Comparison of ENCODE assay signal across 17 cellular contexts in genomic region chr3:174322789-174323188, GRCh38.
DNase-seq lines count a peak whose midpoint lies in the region; ATAC-seq and TF ChIP-seq lines count a peak whose summit lies in the region.
"Had no signal": no experiment of that assay in that cellular context is flagged by ENCODE, and none has a peak within 500 bp of the region (broad histone marks: within the 10 kb centered on the region; RNA-seq: fewer than 3 reads in every experiment).

No MANE protein-coding gene starts in this region.

- H3K9me3 ChIP-seq in A673 (ENCODE audit: low read depth, low read length, poor library complexity, severe bottlenecking) (no peaks in the 10 kb centered on the region), GM23248 (ENCODE audit: low read depth) (peaks cover 2% of the 10 kb centered on the region), neural cell (ENCODE audit: low read length) (no peaks in the 10 kb centered on the region)
- H3K9me3 ChIP-seq: BE2C had no signal

- H4K20me1 ChIP-seq in GM23248 (ENCODE audit: insufficient read depth) (no peaks in the 10 kb centered on the region), neural cell (ENCODE audit: insufficient read depth) (no peaks in the 10 kb centered on the region)

- ATAC-seq in HG03442 (IDR thresholded peaks at IDR 0.05; ENCODE audit: unreplicated experiment), result no peak
- ATAC-seq: HepG2 had no signal

- no peak overlapping the region for H3K9ac ChIP-seq in GM23248
- no peak overlapping the region for H3K9ac ChIP-seq in neural cell (ENCODE audit: low read length)

- H3K4me1 ChIP-seq in A673 (ENCODE audit: insufficient read depth, low read length, poor library complexity, severe bottlenecking), result peaks cover 16% of the 10 kb centered on the region
- H3K4me1 ChIP-seq in GM23248 (ENCODE audit: insufficient read depth), result peaks cover 26% of the 10 kb centered on the region
- H3K4me1 ChIP-seq: BE2C had no signal

- H3K27me3 ChIP-seq in A673 (replicated peaks; ENCODE audit: insufficient read depth, low read depth, low read length, poor library complexity) (no peaks in the 10 kb centered on the region), GM23248 (replicated peaks; ENCODE audit: insufficient read depth) (no peaks in the 10 kb centered on the region), neural cell (ENCODE audit: insufficient read depth, low read depth, low read length) (no peaks in the 10 kb centered on the region)
- H3K27me3 ChIP-seq: BE2C had no signal

- H2AFZ ChIP-seq in GM23248 (0 out of 2 replicates have a peak overlapping the region, but pooled peaks have one; percentile 15), neural cell (ENCODE audit: low read depth, low read length) (no peak overlapping the region)

- peak; percentile 91 for TF ChIP-seq EP300 in neural cell (conservative IDR thresholded peaks at IDR 0.05; ENCODE audit: poor library complexity, severe bottlenecking)

- H3K4me2 ChIP-seq in GM23248 (ENCODE audit: unreplicated experiment), result no peak overlapping the region
- no peak overlapping the region for H3K4me2 ChIP-seq in neural cell (ENCODE audit: low read length)

- H3F3A ChIP-seq in GM23248 (ENCODE audit: insufficient read depth) (peaks cover 20% of the 10 kb centered on the region), neural cell (ENCODE audit: insufficient read depth, low read length, poor library complexity, severe bottlenecking) (peaks cover 7% of the 10 kb centered on the region)

- peak; percentile 19 for TF ChIP-seq RAD21 in neural cell (conservative IDR thresholded peaks at IDR 0.05)

- POLR2A ChIA-PET in A673 (lab: Charles Lee; ENCODE audit: low non-redundant PET), result interaction anchor here (0.7 kb wide), 1 partner anchor 10 kb away, joined by 4 read pairs; no protein-coding TSS in a partner anchor

- H3K4me3 ChIP-seq in A673 (ENCODE audit: low read depth, low read length, poor library complexity, severe bottlenecking) (no peak overlapping the region), GM23248 (no peak overlapping the region), neural cell (ENCODE audit: low read length) (no peak overlapping the region)

- CTCF ChIA-PET in A673 (lab: Charles Lee), result no interaction called here

- H3K27ac ChIP-seq in A673 (ENCODE audit: low read depth, low read length, poor library complexity, severe bottlenecking) (no peak overlapping the region), GM23248 (no peak overlapping the region), neural cell (ENCODE audit: low read length) (peak overlapping the region; percentile 4)

- H3K9me2 ChIP-seq in GM23248 (ENCODE audit: insufficient read depth) (no peaks in the 10 kb centered on the region; the same call in 1 of the 2 replicates), neural cell (ENCODE audit: insufficient read depth, low read length) (no peaks in the 10 kb centered on the region)

- no peak for TF ChIP-seq CTCF in A673 (conservative IDR thresholded peaks at IDR 0.05; ENCODE audit: low read depth, low read length)
- TF ChIP-seq CTCF in neural cell (IDR thresholded peaks at IDR 0.05; ENCODE audit: poor library complexity, severe bottlenecking), result no peak

- in situ Hi-C loops in GM23248 (cut with MboI), result no loop called here

- DNase-seq in A673 (ENCODE audit: low spot score), result peak; percentile 9
- DNase-seq in GM23248, result no peak
- peak; percentile 68 to 96 for DNase-seq in NOMO-1 (lab: John Stamatoyannopoulos, UW; ENCODE audit: unreplicated experiment in 2 of 2)
- DNase-seq in LoVo (ENCODE audit: low spot score), result no peak
- DNase-seq: ACHN; BE2C; C1 segment of cervical spinal cord; CD4-positive, CD25-positive, alpha-beta regulatory T cell; CD8-positive, alpha-beta memory T cell; COR-L47; DMS153; DMS79; GF-D8; H9 had no signal

- BruUV-seq in A673 (replicated peaks; lab: Mats Ljungman, UMichigan), result no TSS peak

- WGBS in GM23248 (ENCODE audit: low coverage in 1 of 2, low lambda C conversion rate in 2 of 2, missing lambda C conversion rate in 2 of 2), 2 experiments, result 71 to 82% methylated on average over 2 of the region's 2 CpGs

- H3K36me3 ChIP-seq in A673 (ENCODE audit: insufficient read depth, low read length, poor library complexity, severe bottlenecking) (no peaks in the 10 kb centered on the region), GM23248 (ENCODE audit: low read depth) (no peaks in the 10 kb centered on the region), neural cell (ENCODE audit: insufficient read depth, low read length) (no peaks in the 10 kb centered on the region)
- H3K36me3 ChIP-seq: BE2C had no signal

- H3K79me2 ChIP-seq in GM23248 (ENCODE audit: insufficient read depth) (no peaks in the 10 kb centered on the region), neural cell (replicated peaks; ENCODE audit: insufficient read depth, low read length) (no peaks in the 10 kb centered on the region)

- intact Hi-C loops in A673 (cut with micrococcal nuclease; ENCODE audit: unreplicated experiment), result no loop called here

TF ChIP-seq in neural cell, 6 proteins besides CTCF, POLR2A, EP300 and RAD21:
- TF ChIP-seq REST (IDR thresholded peaks at IDR 0.05; ENCODE audit: borderline replicate concordance) (peak; percentile 35), MXI1 (conservative IDR thresholded peaks at IDR 0.05; ENCODE audit: poor library complexity, severe bottlenecking) (no peak), EZH2 (IDR thresholded peaks at IDR 0.05; ENCODE audit: borderline replicate concordance, insufficient read depth, low read length, poor library complexity, severe bottlenecking) (no peak), TAF1 (IDR thresholded peaks at IDR 0.05; ENCODE audit: low read depth) (no peak), SMC3 (conservative IDR thresholded peaks at IDR 0.05; ENCODE audit: poor library complexity) (no peak), POLR2AphosphoS5 (IDR thresholded peaks at IDR 0.05) (peak; percentile 72)

Comparison
In these comparisons a context has a peak if more than half of its experiments do, and no peak if none do; other contexts are left out.
1. DNase-seq: peak in A673 (single experiment) and NOMO-1 (2 of 2); none in GM23248 (single experiment) and LoVo (single experiment).